14 cellular contexts compared by ENCODE assay signal in genomic region chr18:8153887-8154583, GRCh38.
A peak's percentile ranks its signal among the peaks of the same experiment; 100 is the strongest.
DNase-seq lines count a peak whose midpoint lies in the region; ATAC-seq and TF ChIP-seq lines count a peak whose summit lies in the region.
"Had no signal": no experiment of that assay in that cellular context is flagged by ENCODE, and none has a peak within 500 bp of the region (broad histone marks: within the 10 kb centered on the region; RNA-seq: fewer than 3 reads in every experiment).

No MANE protein-coding gene starts in this region.

- DNase-seq in HCEC 1CT (peak; percentile 66), mammary epithelial cell (peak; percentile 79), hepatic stellate cell (ENCODE audit: low spot score) (peak; percentile 36), NCI-H510A (lab: John Stamatoyannopoulos, UW) (no peak), T-helper 9 cell (no peak), GOT3 (lab: John Stamatoyannopoulos, UW) (no peak)
- DNase-seq: activated CD8-positive, alpha-beta T cell treated with anti-CD3 and anti-CD28 coated beads, Interleukin-2, amount 10 ng/mL, durations not matched to agents 7 days and 5 days; aorta; DMS 273 treated with DMSO at 0.1 percent for 48 hours; effector memory CD4-positive, alpha-beta T cell; SK-N-SH had no signal

- WGBS in mammary epithelial cell (ENCODE audit: low coverage, missing lambda C conversion rate), result 46% methylated on average over 10 of the region's 10 CpGs

- H3K36me3 ChIP-seq in ACC112 (ENCODE audit: insufficient read depth, low read length) (peaks cover 9% of the 10 kb centered on the region; the same call in 1 of the 2 replicates), mammary epithelial cell (ENCODE audit: insufficient read depth, low read length) (no peaks in the 10 kb centered on the region)
- H3K36me3 ChIP-seq: thoracic aorta had no signal

- H3K27me3 ChIP-seq in ACC112 (ENCODE audit: insufficient read depth, low read length), result no peaks in the 10 kb centered on the region
- no peaks in the 10 kb centered on the region for H3K27me3 ChIP-seq in mammary epithelial cell (ENCODE audit: insufficient read depth, low read length)

- CTCF ChIA-PET in mammary epithelial cell (lab: Charles Lee; ENCODE audit: low non-redundant PET), result no interaction called here

- no peak overlapping the region for H3K4me3 ChIP-seq in ACC112 (ENCODE audit: low read depth, low read length)
- no peak overlapping the region for H3K4me3 ChIP-seq in mammary epithelial cell (replicated peaks in 1 of 3; ENCODE audit: insufficient read depth in 1 of 3, low read depth in 2 of 3, low read length in 3 of 3)
- H3K4me3 ChIP-seq: thoracic aorta had no signal

- no peak overlapping the region for H3K4me2 ChIP-seq in mammary epithelial cell (ENCODE audit: insufficient read depth, low read depth, low read length)
- H3K4me2 ChIP-seq: SK-N-SH had no signal

- H3K79me2 ChIP-seq in ACC112 (ENCODE audit: control insufficient read depth, insufficient read depth, low read length, unreplicated experiment), result no peaks in the 10 kb centered on the region
- H3K79me2 ChIP-seq in mammary epithelial cell (ENCODE audit: insufficient read depth, low read length), result no peaks in the 10 kb centered on the region

- H2AFZ ChIP-seq in ACC112 (ENCODE audit: low read length, unreplicated experiment) (no peak overlapping the region), mammary epithelial cell (ENCODE audit: low read depth, low read length) (peak overlapping the region; percentile 22)

- H3K4me1 ChIP-seq in ACC112 (ENCODE audit: control insufficient read depth, insufficient read depth, low read length, unreplicated experiment) (no peaks in the 10 kb centered on the region), mammary epithelial cell (ENCODE audit: insufficient read depth, low read length) (peaks cover 9% of the 10 kb centered on the region)

- no peaks in the 10 kb centered on the region for H3K9me3 ChIP-seq in mammary epithelial cell (replicated peaks; ENCODE audit: insufficient read depth, low read length)
- H3K9me3 ChIP-seq: SK-N-SH, thoracic aorta had no signal

- intact Hi-C loops in mammary epithelial cell (cut with micrococcal nuclease), result no loop called here

- peak overlapping the region; percentile 38; the same call in 1 of the 2 replicates for H3K27ac ChIP-seq in ACC112 (ENCODE audit: low read depth, low read length)
- H3K27ac ChIP-seq in mammary epithelial cell (ENCODE audit: insufficient read depth, low read depth, low read length), result no peak overlapping the region
- H3K27ac ChIP-seq: thoracic aorta had no signal

- no peak for TF ChIP-seq CTCF in mammary epithelial cell (conservative IDR thresholded peaks at IDR 0.05 in 1 of 2, IDR thresholded peaks at IDR 0.05 in 1 of 2; ENCODE audit: extremely low read depth in 1 of 2, insufficient read depth in 1 of 2, low read depth in 1 of 2, low read length in 2 of 2)

- in situ Hi-C loops in mammary epithelial cell (cut with MboI; ENCODE audit: low sequenced_read_pairs in 2 of 2), result no loop called here

- no peak for ATAC-seq in HG03378 (IDR thresholded peaks at IDR 0.05; ENCODE audit: unreplicated experiment)
- ATAC-seq: activated CD8-positive, alpha-beta T cell treated with anti-CD3 and anti-CD28 coated beads, Interleukin-2, amount 10 ng/mL, durations not matched to agents 7 days and 5 days had no signal

- dilution Hi-C loops in mammary epithelial cell (cut with HindIII; ENCODE audit: low sequenced_read_pairs), result no loop called here

- no TSS peak for BruUV-seq in mammary epithelial cell (replicated peaks; lab: Mats Ljungman, UMichigan)

- H3K9ac ChIP-seq in mammary epithelial cell (ENCODE audit: insufficient read depth, low read length), result no peak overlapping the region
- H3K9ac ChIP-seq: SK-N-SH had no signal

- H4K20me1 ChIP-seq in mammary epithelial cell (ENCODE audit: insufficient read depth, low read length), result no peaks in the 10 kb centered on the region

Comparison
In these comparisons a context has a peak if more than half of its experiments do, and no peak if none do; other contexts are left out.
1. DNase-seq: peak in HCEC 1CT (single experiment), mammary epithelial cell (single experiment) and hepatic stellate cell (single experiment); none in NCI-H510A (single experiment), T-helper 9 cell (single experiment) and GOT3 (single experiment).